In genomic region chr4:113540859-113541258, GRCh38 we compare ENCODE assay signal across 10 cellular contexts.
A peak's percentile ranks its signal among the peaks of the same experiment; 100 is the strongest.
DNase-seq lines count a peak whose midpoint lies in the region; ATAC-seq, FAIRE-seq and TF ChIP-seq lines count a peak whose summit lies in the region.
"Had no signal": no experiment of that assay in that cellular context is flagged by ENCODE, and none has a peak within 500 bp of the region (broad histone marks: within the 10 kb centered on the region; RNA-seq: fewer than 3 reads in every experiment).

No MANE protein-coding gene starts in this region.

- H3K9me3 ChIP-seq in liver (ENCODE audit: control insufficient read depth in 4 of 4, low read length in 3 of 4) (no peaks in the 10 kb centered on the region), HepG2 (ENCODE audit: low read length) (no peaks in the 10 kb centered on the region), astrocyte (ENCODE audit: insufficient read depth, low read depth, low read length) (no peaks in the 10 kb centered on the region), osteoblast (ENCODE audit: low read depth, low read length) (no peaks in the 10 kb centered on the region)

- POLR2A ChIA-PET in HepG2 (lab: Yijun Ruan, JAX) = no interaction called here

- ATAC-seq in HepG2 (no peak), GM21723 (IDR thresholded peaks at IDR 0.05; ENCODE audit: unreplicated experiment) (no peak)

- H3K9ac ChIP-seq in liver (ENCODE audit: low read depth in 1 of 2, low read length in 2 of 2) (no peak overlapping the region), HepG2 (ENCODE audit: insufficient read depth, low read depth, low read length) (no peak overlapping the region), astrocyte (ENCODE audit: low read length) (no peak overlapping the region)

- peaks cover 10% of the 10 kb centered on the region for H3K36me3 Mint-ChIP-seq in astrocyte (ENCODE audit: low read depth, unreplicated experiment)

- no peak overlapping the region for H3K4me3 Mint-ChIP-seq in astrocyte (ENCODE audit: unreplicated experiment)

- TF ChIP-seq RAD21 in liver (IDR thresholded peaks at IDR 0.05) = no peak
- no peak for TF ChIP-seq RAD21 in HepG2 (CRISPR knock-in tag; IDR thresholded peaks at IDR 0.05)

- no peaks in the 10 kb centered on the region for H3K36me3 ChIP-seq in liver (ENCODE audit: control insufficient read depth in 4 of 4, insufficient read depth in 3 of 4, low read depth in 1 of 4, low read length in 3 of 4)
- 0 out of 5 replicates have a peak, but pooled peaks cover 0 to 5% of the 10 kb centered on the region in 2 experiments for H3K36me3 ChIP-seq in HepG2 (replicated peaks in 1 of 2; ENCODE audit: control insufficient read depth in 1 of 2, insufficient read depth in 2 of 2, low read length in 2 of 2)
- no peaks in the 10 kb centered on the region for H3K36me3 ChIP-seq in astrocyte (ENCODE audit: insufficient read depth, low read length)
- peaks cover 10% of the 10 kb centered on the region for H3K36me3 ChIP-seq in osteoblast (ENCODE audit: insufficient read depth, low read length)

- CTCF ChIA-PET in HepG2 (lab: Yijun Ruan, JAX; ENCODE audit: low intra/inter-chr PET ratio, low total read pairs) = no interaction called here

- TF ChIP-seq EP300 in HepG2 (IDR thresholded peaks at IDR 0.05; ENCODE audit: low read depth in 2 of 2, low read length in 2 of 2) (no peak), HepG2 (CRISPR knock-in tag; IDR thresholded peaks at IDR 0.05; ENCODE audit: borderline replicate concordance) (no peak)

- H4K20me1 ChIP-seq in HepG2 (ENCODE audit: insufficient read depth, low read length) = no peaks in the 10 kb centered on the region
- H4K20me1 ChIP-seq in astrocyte (ENCODE audit: insufficient read depth, low read length) = no peaks in the 10 kb centered on the region
- no peaks in the 10 kb centered on the region for H4K20me1 ChIP-seq in osteoblast (ENCODE audit: insufficient read depth, low read length)

- no peaks in the 10 kb centered on the region for H3K9me3 Mint-ChIP-seq in astrocyte (ENCODE audit: unreplicated experiment)

- H3K27ac Mint-ChIP-seq in astrocyte (ENCODE audit: unreplicated experiment) = peak overlapping the region; percentile 1

- intact Hi-C loops in HepG2 (cut with micrococcal nuclease; ENCODE audit: unreplicated experiment) = no loop called here

- in situ Hi-C loops in HepG2 (cut with HindIII; ENCODE audit: extremely low pct_ligation_motif_present, low pct_unique_long_range_greater_than_20kb) = no loop called here

- H3K27me3 Mint-ChIP-seq in astrocyte (ENCODE audit: low read depth, unreplicated experiment) = no peaks in the 10 kb centered on the region

- BruUV-seq in HepG2 (replicated peaks; lab: Mats Ljungman, UMichigan) = no TSS peak

- DNase-seq in HepG2 (ENCODE audit: low spot score) = no peak
- DNase-seq in astrocyte (ENCODE audit: low read depth) = peak; percentile 35
- no peak for DNase-seq in osteoblast (ENCODE audit: insufficient read length, low spot score, missing footprints)
- DNase-seq in stromal cell of bone marrow (ENCODE audit: low read depth) = peak; percentile 29
- no peak for DNase-seq in mucosa of gallbladder (ENCODE audit: low spot score)
- DNase-seq in DMS114 treated with DMSO at 0.1 percent for 48 hours (lab: John Stamatoyannopoulos, UW; ENCODE audit: unreplicated experiment) = no peak
- DNase-seq: hippocampal formation had no signal

- no peak for TF ChIP-seq CTCF in liver (IDR thresholded peaks at IDR 0.05; ENCODE audit: low read depth, low read length, missing input control)
- TF ChIP-seq CTCF in HepG2 (CRISPR knock-in tag; IDR thresholded peaks at IDR 0.05) = no peak
- no peak for TF ChIP-seq CTCF in astrocyte (IDR thresholded peaks at IDR 0.05; ENCODE audit: insufficient read depth, low read depth, low read length)
- TF ChIP-seq CTCF in osteoblast (IDR thresholded peaks at IDR 0.05; ENCODE audit: extremely low read depth, low read depth, low read length) = no peak

- FAIRE-seq in HepG2 (lab: Jason Lieb, UNC) (no peak), astrocyte (lab: Jason Lieb, UNC) (no peak)
- FAIRE-seq: bronchial epithelial cell had no signal

- H3K27me3 ChIP-seq in liver (ENCODE audit: control insufficient read depth in 4 of 4, insufficient read depth in 4 of 4, low read length in 3 of 4) (no peaks in the 10 kb centered on the region), HepG2 (ENCODE audit: control insufficient read depth in 1 of 2, insufficient read depth in 2 of 2, low read length in 2 of 2) (no peaks in the 10 kb centered on the region), astrocyte (ENCODE audit: insufficient read depth, low read length) (no peaks in the 10 kb centered on the region), osteoblast (ENCODE audit: insufficient read depth, low read length) (no peaks in the 10 kb centered on the region)

- peaks cover 20% of the 10 kb centered on the region for H3K4me1 Mint-ChIP-seq in astrocyte (ENCODE audit: low read depth, unreplicated experiment)

- H3K4me1 ChIP-seq in liver (ENCODE audit: control insufficient read depth in 4 of 4, insufficient read depth in 4 of 4, low read length in 3 of 4) = no peaks in the 10 kb centered on the region
- no peaks in the 10 kb centered on the region for H3K4me1 ChIP-seq in HepG2 (ENCODE audit: insufficient read depth, low read length)
- peaks cover 3% of the 10 kb centered on the region for H3K4me1 ChIP-seq in astrocyte (ENCODE audit: insufficient read depth, low read length)
- peaks cover 18% of the 10 kb centered on the region for H3K4me1 ChIP-seq in osteoblast (ENCODE audit: insufficient read depth, low read length)

- H3K27ac ChIP-seq in liver (ENCODE audit: low read depth in 1 of 2, low read length in 2 of 2) = no peak overlapping the region
- no peak overlapping the region for H3K27ac ChIP-seq in HepG2 (ENCODE audit: extremely low read length, insufficient read depth, low read length)
- no peak overlapping the region for H3K27ac ChIP-seq in astrocyte (ENCODE audit: low read depth, low read length)
- peak overlapping the region; percentile 19 for H3K27ac ChIP-seq in osteoblast (ENCODE audit: low read depth, low read length)

- 85% methylated on average over 1 of the region's 1 CpG for WGBS in liver
- WGBS in HepG2 (ENCODE audit: low lambda C conversion rate) = 98% methylated on average over 1 of the region's 1 CpG

- H3K4me2 ChIP-seq in HepG2 (ENCODE audit: low read depth, low read length) = no peak overlapping the region
- H3K4me2 ChIP-seq in astrocyte (ENCODE audit: low read length) = no peak overlapping the region
- no peak overlapping the region for H3K4me2 ChIP-seq in osteoblast (ENCODE audit: insufficient read depth, low read length)

- no peak for TF ChIP-seq POLR2A in HepG2 (IDR thresholded peaks at IDR 0.05; ENCODE audit: insufficient read depth in 1 of 2, low read depth in 2 of 2, low read length in 2 of 2)

- no peaks in the 10 kb centered on the region for H3K79me2 ChIP-seq in HepG2 (ENCODE audit: insufficient read depth, low read length)
- no peaks in the 10 kb centered on the region for H3K79me2 ChIP-seq in astrocyte (ENCODE audit: insufficient read depth, low read length)
- H3K79me2 ChIP-seq in osteoblast (ENCODE audit: insufficient read depth, low read length) = peaks cover 5% of the 10 kb centered on the region

- no peak overlapping the region for H2AFZ ChIP-seq in HepG2 (ENCODE audit: low read length)
- no peak overlapping the region for H2AFZ ChIP-seq in astrocyte (ENCODE audit: low read depth, low read length)
- H2AFZ ChIP-seq in osteoblast (ENCODE audit: low read length) = no peak overlapping the region

- H3K4me3 ChIP-seq in liver (ENCODE audit: low read depth in 1 of 3, low read length in 3 of 3) (no peak overlapping the region), HepG2 (replicated peaks in 1 of 3; ENCODE audit: insufficient read depth in 1 of 3, low read depth in 2 of 3, low read length in 3 of 3) (no peak overlapping the region), astrocyte (ENCODE audit: insufficient read depth, low read depth, low read length) (no peak overlapping the region), osteoblast (ENCODE audit: insufficient read depth, low read length) (no peak overlapping the region)

TF ChIP-seq in liver, 16 proteins besides CTCF, POLR2A, EP300 and RAD21 (continues in another document):
- TF ChIP-seq YY1 (IDR thresholded peaks at IDR 0.05) (no peak), HNF4A (conservative IDR thresholded peaks at IDR 0.05) (no peak)

TF ChIP-seq in HepG2, 621 proteins besides CTCF, POLR2A, EP300 and RAD21:
- no peak for TF ChIP-seq PLRG1 (conservative IDR thresholded peaks at IDR 0.05)
- TF ChIP-seq ZKSCAN1 (IDR thresholded peaks at IDR 0.05; ENCODE audit: low read length) = no peak

Comparison
In these comparisons a context has a peak if more than half of its experiments do, and no peak if none do; other contexts are left out.
1. DNase-seq: peak in astrocyte (single experiment) and stromal cell of bone marrow (single experiment); none in HepG2 (single experiment), osteoblast (single experiment), mucosa of gallbladder (single experiment) and DMS114 treated with DMSO at 0.1 percent for 48 hours (single experiment).